32 cellular contexts compared by ENCODE assay signal in genomic region chr5:175811594-175811993, GRCh38. TPM values are rescaled to one million over a fixed set of nuclear protein-coding genes. Genes with fewer than 3 reads are reported as not detected.
"Had no signal": no experiment of that assay in that cellular context is flagged by ENCODE, and none has a peak within 500 bp of the region (broad histone marks: within the 10 kb centered on the region; RNA-seq: fewer than 3 reads in every experiment).

No MANE protein-coding gene starts in this region.

- H3K9me3 ChIP-seq: esophagus muscularis mucosa, gastrocnemius medialis had no signal

- H3K9me3 Mint-ChIP-seq: activated CD4-positive, alpha-beta T cell treated with anti-CD3 and anti-CD28 coated beads, Interleukin-2, amount 10 ng/mL, durations not matched to agents 7 days and 5 days; activated CD8-positive, alpha-beta T cell treated with anti-CD3 and anti-CD28 coated beads for 36 hours; activated T-cell treated with anti-CD3 and anti-CD28 coated beads, Interleukin-2, amount 50 U/mL, for 4 hours; activated T-helper 17 cell treated with anti-CD3 and anti-CD28 coated beads, Interleukin-2, amount 50 U/mL, for 72 hours; effector memory CD8-positive, alpha-beta T cell had no signal

- H3K4me1 Mint-ChIP-seq: activated CD4-positive, alpha-beta T cell treated with anti-CD3 and anti-CD28 coated beads, Interleukin-2, amount 10 ng/mL, durations not matched to agents 7 days and 5 days; activated T-helper 17 cell treated with anti-CD3 and anti-CD28 coated beads, Interleukin-2, amount 50 U/mL, for 72 hours had no signal

- H3K4me1 ChIP-seq: esophagus muscularis mucosa, foreskin keratinocyte, gastrocnemius medialis had no signal

- H3K36me3 Mint-ChIP-seq: activated naive CD8-positive, alpha-beta T cell had no signal

- FAIRE-seq: astrocyte, bronchial epithelial cell, colon had no signal

- DNase-seq: activated CD4-positive, alpha-beta T cell treated with anti-CD3 and anti-CD28 coated beads for 4 hours; activated CD4-positive, alpha-beta T cell treated with anti-CD3 and anti-CD28 coated beads, Interleukin-2, amount 10 ng/mL, durations not matched to agents 7 days and 5 days; activated CD4-positive, alpha-beta T cell treated with anti-CD3 and anti-CD28 coated beads, Interleukin-2, amount 50 U/mL, for 48 hours; activated CD4-positive, CD25-positive, alpha-beta regulatory T cell; activated CD4-positive, CD25-positive, alpha-beta regulatory T cell treated with anti-CD3 and anti-CD28 coated beads, Interleukin-2, amount 50 U/mL, for 72 hours; activated CD8-positive, alpha-beta memory T cell treated with anti-CD3 and anti-CD28 coated beads for 24 hours; activated CD8-positive, alpha-beta T cell treated with anti-CD3 and anti-CD28 coated beads for 36 hours; activated effector memory CD4-positive, alpha-beta T cell treated with Interleukin-2 at 50 U/mL for 16 hours; activated gamma-delta T cell treated with Interleukin-2 at 50 U/mL for 16 hours; activated naive CD4-positive, alpha-beta T cell treated with anti-CD3 and anti-CD28 coated beads, Interleukin-2, amount 50 U/mL, for 16 hours; activated naive CD4-positive, alpha-beta T cell treated with Interleukin-2 at 50 U/mL for 16 hours; activated T-cell treated with anti-CD3 and anti-CD28 coated beads, Interleukin-2, amount 50 U/mL, for 4 hours; amniotic stem cell; anterior cingulate cortex; brain microvascular endothelial cell; caudate nucleus; cortex of kidney; dermis blood vessel endothelial cell; effector CD4-positive, alpha-beta T cell; effector memory CD8-positive, alpha-beta T cell; erythroblast; foreskin keratinocyte; gastrocnemius medialis; T-helper 2 cell had no signal

- H3K27ac ChIP-seq: brain microvascular endothelial cell, esophagus muscularis mucosa, foreskin keratinocyte, gastrocnemius medialis had no signal

- ATAC-seq: activated CD8-positive, alpha-beta T cell treated with anti-CD3 and anti-CD28 coated beads for 36 hours; activated T-cell treated with anti-CD3 and anti-CD28 coated beads, Interleukin-2, amount 50 U/mL, for 4 hours; activated T-helper 17 cell treated with anti-CD3 and anti-CD28 coated beads, Interleukin-2, amount 50 U/mL, for 72 hours; effector memory CD8-positive, alpha-beta T cell; foreskin keratinocyte; gastrocnemius medialis had no signal

- H3K27me3 ChIP-seq: brain microvascular endothelial cell, foreskin keratinocyte had no signal

- H3K36me3 ChIP-seq: brain microvascular endothelial cell, esophagus muscularis mucosa, gastrocnemius medialis had no signal

- H3K4me3 ChIP-seq: esophagus muscularis mucosa, gastrocnemius medialis had no signal

- H3K27ac Mint-ChIP-seq: activated CD4-positive, alpha-beta T cell treated with anti-CD3 and anti-CD28 coated beads, Interleukin-2, amount 10 ng/mL, durations not matched to agents 7 days and 5 days; activated CD8-positive, alpha-beta T cell treated with anti-CD3 and anti-CD28 coated beads for 36 hours; activated naive CD8-positive, alpha-beta T cell; activated T-helper 17 cell treated with anti-CD3 and anti-CD28 coated beads, Interleukin-2, amount 50 U/mL, for 72 hours; effector memory CD8-positive, alpha-beta T cell had no signal

- H3K4me3 Mint-ChIP-seq: activated CD4-positive, alpha-beta T cell treated with anti-CD3 and anti-CD28 coated beads, Interleukin-2, amount 10 ng/mL, durations not matched to agents 7 days and 5 days; activated CD8-positive, alpha-beta T cell treated with anti-CD3 and anti-CD28 coated beads for 36 hours; activated naive CD8-positive, alpha-beta T cell; activated T-cell treated with anti-CD3 and anti-CD28 coated beads, Interleukin-2, amount 50 U/mL, for 4 hours; activated T-helper 17 cell treated with anti-CD3 and anti-CD28 coated beads, Interleukin-2, amount 50 U/mL, for 72 hours; effector memory CD8-positive, alpha-beta T cell had no signal

RNA-seq across cellular contexts. Expression of gene CPLX2, which starts 59.8 kb away (rescaled TPM):
- total RNA-seq: activated CD4-positive, alpha-beta T cell treated with anti-CD3 and anti-CD28 coated beads, Interleukin-2, amount 10 ng/mL, durations not matched to agents 7 days and 5 days; activated CD8-positive, alpha-beta T cell treated with anti-CD3 and anti-CD28 coated beads for 36 hours; activated T-helper 17 cell treated with anti-CD3 and anti-CD28 coated beads, Interleukin-2, amount 50 U/mL, for 72 hours; bronchial epithelial cell; chondrocyte; dermis blood vessel endothelial cell; foreskin keratinocyte; gastrocnemius medialis; T-helper 1 cell treated with Interleukin-12 subunit alpha and Interleukin-12 subunit beta and Interleukin-4 antibody, amounts not matched to agents 30 ng/mL and 1 ng/mL, for 36 hours had no signal
- polyA plus RNA-seq: foreskin keratinocyte had no signal
